Comparison of ENCODE assay signal across 8 cellular contexts in genomic region chr7:149838224-149838991, GRCh38. TPM values are rescaled to one million over a fixed set of nuclear protein-coding genes. Genes with fewer than 3 reads are reported as not detected.
DNase-seq lines count a peak whose midpoint lies in the region; ATAC-seq, FAIRE-seq and TF ChIP-seq lines count a peak whose summit lies in the region.

TSS of gene ZNF862 (plus strand) at chr7:149838375. CDS start at chr7:149838612, 237 bp downstream.

- H3K4me2 ChIP-seq in mammary epithelial cell (ENCODE audit: insufficient read depth, low read depth, low read length): peak within 1 kb of the TSS; percentile 86

- dilution Hi-C loops in mammary epithelial cell (cut with HindIII; ENCODE audit: low sequenced_read_pairs): no loop called here

- BruUV-seq in mammary epithelial cell (replicated peaks; lab: Mats Ljungman, UMichigan): no TSS peak

- H3K27me3 ChIP-seq in WERI-Rb-1 (ENCODE audit: insufficient read depth, low read depth, severe bottlenecking) (no peaks in the 10 kb centered on the region), mammary epithelial cell (ENCODE audit: insufficient read depth, low read length) (no peaks in the 10 kb centered on the region), iPS-20b (ENCODE audit: insufficient read depth, low read length) (peaks cover 31% of the 10 kb centered on the region), small intestine (ENCODE audit: control insufficient read depth in 2 of 2, insufficient read depth in 2 of 2, low read length in 2 of 2) (no peaks in the 10 kb centered on the region)

- H3K36me3 ChIP-seq in WERI-Rb-1 (no peaks in the 10 kb centered on the region), mammary epithelial cell (ENCODE audit: insufficient read depth, low read length) (no peaks in the 10 kb centered on the region), iPS-20b (ENCODE audit: insufficient read depth, low read depth, low read length) (no peaks in the 10 kb centered on the region), small intestine (ENCODE audit: control insufficient read depth in 2 of 2, insufficient read depth in 2 of 2, low read length in 2 of 2) (no peaks in the 10 kb centered on the region)

- H3K79me2 ChIP-seq in mammary epithelial cell (ENCODE audit: insufficient read depth, low read length): peaks cover 13% of the 10 kb centered on the region

- H3K4me3 ChIP-seq in WERI-Rb-1 (ENCODE audit: low read depth, low read length) (peak within 1 kb of the TSS; percentile 91), mammary epithelial cell (replicated peaks in 1 of 3; ENCODE audit: insufficient read depth in 1 of 3, low read depth in 2 of 3, low read length in 3 of 3) (peak within 1 kb of the TSS; percentile 47 to 90 (median 81)), iPS-20b (ENCODE audit: low read length) (peak within 1 kb of the TSS; percentile 91), small intestine (ENCODE audit: low read depth in 1 of 2, low read length in 2 of 2) (peak within 1 kb of the TSS; percentile 82 to 89)

- intact Hi-C loops in mammary epithelial cell (cut with micrococcal nuclease): loop anchor here (2.0 kb wide), 1 partner anchor 34 kb away; the partner anchor contains the start of gene ATP6V0E2

- peaks cover 10% of the 10 kb centered on the region for H3K4me1 ChIP-seq in mammary epithelial cell (ENCODE audit: insufficient read depth, low read length)
- H3K4me1 ChIP-seq in iPS-20b (ENCODE audit: insufficient read depth, low read length): no peaks in the 10 kb centered on the region; the same call in 1 of the 2 replicates
- H3K4me1 ChIP-seq in small intestine (ENCODE audit: control insufficient read depth in 2 of 2, insufficient read depth in 1 of 2, low read depth in 1 of 2, low read length in 1 of 2): peaks cover 0 to 6% of the 10 kb centered on the region in 2 donors

- peak within 1 kb of the TSS; percentile 87 for H3K27ac ChIP-seq in WERI-Rb-1
- H3K27ac ChIP-seq in mammary epithelial cell (ENCODE audit: insufficient read depth, low read depth, low read length): peak within 1 kb of the TSS; percentile 25
- no peak within 1 kb of the TSS for H3K27ac ChIP-seq in iPS-20b (ENCODE audit: low read length)
- H3K27ac ChIP-seq in small intestine (ENCODE audit: low read depth in 1 of 2, low read length in 1 of 2): peak within 1 kb of the TSS; percentile 63 to 84

- ATAC-seq in GM18873 (IDR thresholded peaks at IDR 0.05; ENCODE audit: low FRiP score, unreplicated experiment) (peak; percentile 98), HG03139 (IDR thresholded peaks at IDR 0.05; ENCODE audit: unreplicated experiment) (peak; percentile 98)

- no peak for FAIRE-seq in small intestine (lab: Jason Lieb, UNC)

- DNase-seq in ACHN (peak; percentile 99), NCI-H2227 (lab: John Stamatoyannopoulos, UW; ENCODE audit: unreplicated experiment) (peak; percentile 99), WERI-Rb-1 (peak; percentile 98), mammary epithelial cell (peak; percentile 96), small intestine (peak; percentile 99)

- in situ Hi-C loops in ACHN (cut with HindIII; ENCODE audit: low pct_ligation_motif_present, low pct_unique_long_range_greater_than_20kb, low sequenced_read_pairs) (no loop called here), mammary epithelial cell (cut with MboI; ENCODE audit: low sequenced_read_pairs in 2 of 2) (no loop called here)

- H2AFZ ChIP-seq in mammary epithelial cell (ENCODE audit: low read depth, low read length): peak within 1 kb of the TSS; percentile 90

- no peaks in the 10 kb centered on the region for H4K20me1 ChIP-seq in mammary epithelial cell (ENCODE audit: insufficient read depth, low read length)

- CTCF ChIA-PET in mammary epithelial cell (lab: Charles Lee; ENCODE audit: low non-redundant PET): no interaction called here

- peak within 1 kb of the TSS; percentile 44 for H3K9ac ChIP-seq in mammary epithelial cell (ENCODE audit: insufficient read depth, low read length)
- peak within 1 kb of the TSS; percentile 80; the same call in 1 of the 2 replicates for H3K9ac ChIP-seq in iPS-20b (ENCODE audit: low read depth, low read length)

- WGBS in mammary epithelial cell (ENCODE audit: low coverage, missing lambda C conversion rate): 4% methylated on average over 25 of the region's 86 CpGs
- WGBS in small intestine, 3 donors: 0% methylated on average over 49 to 86 of the region's 86 CpGs

- 0 out of 2 replicates have a peak, but pooled peaks have one; percentile 6 for TF ChIP-seq CTCF in WERI-Rb-1 (IDR thresholded peaks at IDR 0.05; ENCODE audit: low read depth, low read length)
- TF ChIP-seq CTCF in mammary epithelial cell (conservative IDR thresholded peaks at IDR 0.05 in 1 of 2, IDR thresholded peaks at IDR 0.05 in 1 of 2; ENCODE audit: extremely low read depth in 1 of 2, insufficient read depth in 1 of 2, low read depth in 1 of 2, low read length in 2 of 2): peak in 1 of 2 donors; percentile 16

- H3K9me3 ChIP-seq in WERI-Rb-1 (ENCODE audit: severe bottlenecking): no peaks in the 10 kb centered on the region
- no peaks in the 10 kb centered on the region for H3K9me3 ChIP-seq in mammary epithelial cell (replicated peaks; ENCODE audit: insufficient read depth, low read length)
- H3K9me3 ChIP-seq in iPS-20b (ENCODE audit: insufficient read depth, low read depth, low read length): no peaks in the 10 kb centered on the region
- no peaks in the 10 kb centered on the region for H3K9me3 ChIP-seq in small intestine (ENCODE audit: control insufficient read depth, low read depth)

RNA-seq across cellular contexts. Expression of gene ZNF862, which starts in this region (rescaled TPM):
- 10 to 100 TPM in 1 of 2 donors, 1 to 10 TPM in 1; 9.7 to 10.5 TPM for total RNA-seq in mammary epithelial cell
- polyA plus RNA-seq in mammary epithelial cell: 4.6 TPM
- 1.2 TPM for polyA minus RNA-seq in mammary epithelial cell
- polyA plus RNA-seq in small intestine: 1 to 10 TPM; 3.2 to 8.1 (median 5.2) TPM
